Comparison of ENCODE assay signal across 18 cellular contexts in the genomic region with DNA sequence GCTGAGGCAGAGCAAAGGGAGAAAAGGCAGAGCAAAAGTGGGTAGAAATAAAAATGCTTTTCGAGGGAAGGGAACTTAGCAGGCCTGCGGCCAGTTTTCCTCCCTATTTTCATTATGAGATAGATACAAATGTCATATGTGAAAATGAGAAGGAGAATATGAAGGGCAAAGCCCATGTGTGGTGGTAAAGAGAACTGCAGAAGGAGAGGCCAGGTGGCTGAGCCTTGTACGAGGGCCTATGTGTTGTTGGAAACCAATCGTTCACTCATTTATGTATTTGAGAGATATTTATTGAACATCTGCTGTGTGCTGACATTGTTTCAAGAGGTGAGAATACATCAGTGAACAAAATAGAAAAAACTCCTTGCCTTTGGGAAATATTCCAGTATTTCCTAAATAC.
A peak's percentile ranks its signal among the peaks of the same experiment; 100 is the strongest.
DNase-seq lines count a peak whose midpoint lies in the region; ATAC-seq and TF ChIP-seq lines count a peak whose summit lies in the region.
"Had no signal": no experiment of that assay in that cellular context is flagged by ENCODE, and none has a peak within 500 bp of the region (broad histone marks: within the 10 kb centered on the region; RNA-seq: fewer than 3 reads in every experiment).

No MANE protein-coding gene starts in this region.

- H3K4me1 Mint-ChIP-seq in naive thymus-derived CD8-positive, alpha-beta T cell: peaks cover 3 to 11% (median 6%) of the 10 kb centered on the region in 4 donors

- CTCF ChIA-PET in PC-3 (lab: Charles Lee): interaction anchor here (0.6 to 1.0 kb wide), 4 partner anchors 16 to 91 kb away, joined by 3 to 5 read pairs (median 4); no protein-coding TSS in a partner anchor

- no peak overlapping the region for H3K4me2 ChIP-seq in GM23248 (ENCODE audit: unreplicated experiment)
- H3K4me2 ChIP-seq in PC-3 (ENCODE audit: low read length): no peak overlapping the region
- H3K4me2 ChIP-seq: BLaER1 had no signal

- peaks cover 0 to 6% (median 1%) of the 10 kb centered on the region in 5 donors for H3K27me3 Mint-ChIP-seq in naive thymus-derived CD8-positive, alpha-beta T cell
- H3K27me3 Mint-ChIP-seq: activated naive CD4-positive, alpha-beta T cell treated with anti-CD3 and anti-CD28 coated beads, Interleukin-2, amount 50 U/mL, for 24 hours; central memory CD8-positive, alpha-beta T cell had no signal

- H3K9ac ChIP-seq in GM23248: no peak overlapping the region
- H3K9ac ChIP-seq in PC-3 (ENCODE audit: low read length): no peak overlapping the region
- peak overlapping the region; percentile 54 for H3K9ac ChIP-seq in iPS-15b (ENCODE audit: low read depth, low read length)
- H3K9ac ChIP-seq: BLaER1 had no signal

- no peak overlapping the region for H3K4me3 ChIP-seq in GM23248
- H3K4me3 ChIP-seq in PC-3 (ENCODE audit: low read length): no peak overlapping the region
- H3K4me3 ChIP-seq in iPS-15b (ENCODE audit: low read depth, low read length): no peak overlapping the region
- H3K4me3 ChIP-seq in thyroid gland (replicated peaks in 1 of 3): no peak overlapping the region
- H3K4me3 ChIP-seq: BLaER1 had no signal

- H3K9me2 ChIP-seq in GM23248 (ENCODE audit: insufficient read depth) (no peaks in the 10 kb centered on the region), PC-3 (replicated peaks; ENCODE audit: low read length) (no peaks in the 10 kb centered on the region)

- in situ Hi-C loops in GM23248 (cut with MboI): no loop called here

- DNase-seq in NCI-H146 (lab: John Stamatoyannopoulos, UW): peak; percentile 15
- DNase-seq in NCI-H146 treated with DMSO at 0.1 percent for 48 hours (lab: John Stamatoyannopoulos, UW; ENCODE audit: unreplicated experiment): no peak
- no peak for DNase-seq in GM23248
- DNase-seq in PC-3: no peak
- no peak for DNase-seq in thyroid gland
- no peak for DNase-seq in naive thymus-derived CD8-positive, alpha-beta T cell
- no peak for DNase-seq in UCSD-AML1 (lab: John Stamatoyannopoulos, UW; ENCODE audit: unreplicated experiment)
- DNase-seq: activated CD4-positive, alpha-beta T cell treated with anti-CD3 and anti-CD28 coated beads for 4 hours; naive thymus-derived CD4-positive, alpha-beta T cell; NCI-H1105 treated with DMSO at 0.1 percent for 48 hours; sigmoid colon; SW 1271 had no signal

- H3K27ac Mint-ChIP-seq in naive thymus-derived CD8-positive, alpha-beta T cell: no peak overlapping the region
- H3K27ac Mint-ChIP-seq: activated naive CD4-positive, alpha-beta T cell treated with anti-CD3 and anti-CD28 coated beads, Interleukin-2, amount 50 U/mL, for 24 hours had no signal

- H3K36me3 ChIP-seq in GM23248 (ENCODE audit: low read depth) (no peaks in the 10 kb centered on the region), PC-3 (ENCODE audit: low read depth, low read length) (no peaks in the 10 kb centered on the region), iPS-15b (ENCODE audit: control insufficient read depth, insufficient read depth, low read length) (no peaks in the 10 kb centered on the region), thyroid gland (no peaks in the 10 kb centered on the region)
- H3K36me3 ChIP-seq: ascending aorta, BLaER1, sigmoid colon, suprapubic skin had no signal

- ATAC-seq in PC-3: no peak
- no peak for ATAC-seq in naive thymus-derived CD8-positive, alpha-beta T cell

- H3K4me1 ChIP-seq in GM23248 (ENCODE audit: insufficient read depth): peaks cover 3% of the 10 kb centered on the region; the same call in 1 of the 2 replicates
- H3K4me1 ChIP-seq in PC-3 (ENCODE audit: insufficient read depth, low read length): no peaks in the 10 kb centered on the region
- H3K4me1 ChIP-seq in iPS-15b (ENCODE audit: control insufficient read depth, insufficient read depth, low read length): no peaks in the 10 kb centered on the region
- H3K4me1 ChIP-seq in thyroid gland: peaks cover 0 to 5% of the 10 kb centered on the region in 2 donors
- H3K4me1 ChIP-seq: ascending aorta, BLaER1 had no signal

- H3K27ac ChIP-seq in GM23248 (no peak overlapping the region), PC-3 (ENCODE audit: low read length) (no peak overlapping the region), thyroid gland (no peak overlapping the region)
- H3K27ac ChIP-seq: ascending aorta, BLaER1, sigmoid colon, suprapubic skin had no signal

- TF ChIP-seq CTCF in PC-3 (conservative IDR thresholded peaks at IDR 0.05; ENCODE audit: low read depth, low read length) (no peak), thyroid gland (IDR thresholded peaks at IDR 0.05) (no peak)

- H3K79me2 ChIP-seq in GM23248 (ENCODE audit: insufficient read depth) (no peaks in the 10 kb centered on the region), PC-3 (ENCODE audit: low read length) (no peaks in the 10 kb centered on the region)

- H3K9me3 Mint-ChIP-seq in naive thymus-derived CD8-positive, alpha-beta T cell: no peaks in the 10 kb centered on the region
- H3K9me3 Mint-ChIP-seq: activated naive CD4-positive, alpha-beta T cell treated with anti-CD3 and anti-CD28 coated beads, Interleukin-2, amount 50 U/mL, for 24 hours; central memory CD8-positive, alpha-beta T cell; naive thymus-derived CD4-positive, alpha-beta T cell had no signal

- no peaks in the 10 kb centered on the region for H3K27me3 ChIP-seq in GM23248 (replicated peaks; ENCODE audit: insufficient read depth)
- no peaks in the 10 kb centered on the region for H3K27me3 ChIP-seq in PC-3 (ENCODE audit: low read length)
- H3K27me3 ChIP-seq in iPS-15b (ENCODE audit: control insufficient read depth, insufficient read depth, low read length): no peaks in the 10 kb centered on the region
- H3K27me3 ChIP-seq in thyroid gland: no peaks in the 10 kb centered on the region
- H3K27me3 ChIP-seq: ascending aorta, BLaER1, sigmoid colon, suprapubic skin had no signal

- H3K9me3 ChIP-seq in GM23248 (ENCODE audit: low read depth) (no peaks in the 10 kb centered on the region), PC-3 (ENCODE audit: low read length) (no peaks in the 10 kb centered on the region), iPS-15b (ENCODE audit: control insufficient read depth, insufficient read depth, low read length) (no peaks in the 10 kb centered on the region), thyroid gland (no peaks in the 10 kb centered on the region)
- H3K9me3 ChIP-seq: ascending aorta, sigmoid colon, suprapubic skin had no signal

- intact Hi-C loops in PC-3 (cut with micrococcal nuclease): loop anchor here (1.0 to 2.0 kb wide), 2 partner anchors 36 to 90 kb away; no protein-coding TSS in a partner anchor
- intact Hi-C loops in thyroid gland (cut with DNase I): loop anchor here (5.0 kb wide), 1 partner anchor 34 kb away; no protein-coding TSS in a partner anchor

- no peak for TF ChIP-seq POLR2A in thyroid gland (IDR thresholded peaks at IDR 0.05)

- 88% methylated on average over 4 of the region's 4 CpGs for WGBS in GM23248 (ENCODE audit: low coverage in 1 of 2, low lambda C conversion rate in 2 of 2, missing lambda C conversion rate in 2 of 2), 2 experiments
- WGBS in thyroid gland, 2 donors: 94 to 95% methylated on average over 4 of the region's 4 CpGs

- no peaks in the 10 kb centered on the region for H4K20me1 ChIP-seq in GM23248 (ENCODE audit: insufficient read depth)
- no peaks in the 10 kb centered on the region for H4K20me1 ChIP-seq in PC-3 (ENCODE audit: low read length)
- H4K20me1 ChIP-seq: BLaER1 had no signal

- POLR2A ChIA-PET in PC-3 (lab: Charles Lee; ENCODE audit: unreplicated experiment): no interaction called here
- POLR2A ChIA-PET in naive thymus-derived CD8-positive, alpha-beta T cell (lab: Charles Lee): no interaction called here

- H3K4me3 Mint-ChIP-seq in naive thymus-derived CD8-positive, alpha-beta T cell: no peak overlapping the region

- H3K36me3 Mint-ChIP-seq in naive thymus-derived CD8-positive, alpha-beta T cell: no peaks in the 10 kb centered on the region
- H3K36me3 Mint-ChIP-seq: activated naive CD4-positive, alpha-beta T cell treated with anti-CD3 and anti-CD28 coated beads, Interleukin-2, amount 50 U/mL, for 24 hours; naive thymus-derived CD4-positive, alpha-beta T cell had no signal

- H3F3A ChIP-seq in GM23248 (ENCODE audit: insufficient read depth): no peaks in the 10 kb centered on the region
- H3F3A ChIP-seq in PC-3 (ENCODE audit: low read length, unreplicated experiment): no peaks in the 10 kb centered on the region

- no TSS peak for BruUV-seq in PC-3 (replicated peaks; lab: Mats Ljungman, UMichigan)

- H2AFZ ChIP-seq in GM23248: peak overlapping the region; percentile 88
- peak overlapping the region; percentile 81; the same call in 1 of the 2 replicates for H2AFZ ChIP-seq in PC-3 (ENCODE audit: low read length)
